Comparison of ENCODE assay signal across 9 cellular contexts in the genomic region with DNA sequence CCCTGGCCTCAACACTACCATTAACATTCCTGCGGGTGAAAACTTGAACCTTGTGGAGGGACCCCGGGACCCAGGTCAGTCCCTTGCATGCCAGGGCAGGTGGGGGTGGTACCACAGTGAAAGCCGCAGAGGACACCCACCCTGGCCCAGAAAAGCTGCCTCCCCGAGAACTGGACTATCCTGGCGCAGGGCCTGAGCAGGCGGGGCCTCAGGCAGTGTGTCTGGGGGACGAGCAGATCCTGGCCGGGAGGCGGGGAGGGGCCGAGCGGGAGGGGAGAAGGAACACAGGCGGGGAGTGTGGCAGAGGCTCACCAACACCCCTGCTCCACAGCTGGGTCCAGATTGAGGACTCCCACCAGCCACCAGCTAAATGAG. TPM values are rescaled to one million over a fixed set of nuclear protein-coding genes. Genes with fewer than 3 reads are reported as not detected.
DNase-seq lines count a peak whose midpoint lies in the region; ATAC-seq and TF ChIP-seq lines count a peak whose summit lies in the region.
"Had no signal": no experiment of that assay in that cellular context is flagged by ENCODE, and none has a peak within 500 bp of the region (broad histone marks: within the 10 kb centered on the region; RNA-seq: fewer than 3 reads in every experiment).

No MANE protein-coding gene starts in this region.

- no peak overlapping the region for H3K4me3 Mint-ChIP-seq in activated T-cell treated with anti-CD3 and anti-CD28 coated beads, Interleukin-2, amount 50 U/mL, for 4 hours

- no peak for ATAC-seq in activated T-cell treated with anti-CD3 and anti-CD28 coated beads, Interleukin-2, amount 50 U/mL, for 4 hours
- ATAC-seq in HG03025 (IDR thresholded peaks at IDR 0.05; ENCODE audit: low FRiP score, unreplicated experiment) (no peak), HG03378 (IDR thresholded peaks at IDR 0.05; ENCODE audit: unreplicated experiment) (no peak), HG03460 (IDR thresholded peaks at IDR 0.05; ENCODE audit: unreplicated experiment) (no peak)

- peak overlapping the region; percentile 16; the same call in 1 of the 2 replicates for H2AFZ ChIP-seq in OCI-LY7 (ENCODE audit: low read length)
- peak overlapping the region; percentile 92 for H2AFZ ChIP-seq in neuronal stem cell (ENCODE audit: low read length)

- H2BK5ac ChIP-seq in neuronal stem cell (ENCODE audit: low read length) = peak overlapping the region; percentile 66

- H3K9me3 ChIP-seq in BLaER1 treated with 17β-estradiol and CSF1 and Interleukin-3, amounts not matched to agents 10 nM and 100 nM (replicated peaks in 1 of 11) = no peaks in the 10 kb centered on the region
- H3K9me3 ChIP-seq in OCI-LY7 (ENCODE audit: low read length) = no peaks in the 10 kb centered on the region
- peaks cover 0 to 2% of the 10 kb centered on the region in 2 donors for H3K9me3 ChIP-seq in neuronal stem cell (replicated peaks in 1 of 2; ENCODE audit: control insufficient read depth in 2 of 2, insufficient read depth in 1 of 2, low read depth in 1 of 2, low read length in 2 of 2)

- CTCF ChIA-PET in OCI-LY7 (lab: Charles Lee; ENCODE audit: unreplicated experiment) = no interaction called here

- H2AK5ac ChIP-seq in neuronal stem cell (ENCODE audit: low read depth, low read length) = no peak overlapping the region

- H3K18ac ChIP-seq in neuronal stem cell (ENCODE audit: low read length) = peak overlapping the region; percentile 72

- peak overlapping the region; percentile 74 to 95 (median 88) for H3K4me2 ChIP-seq in BLaER1 treated with 17β-estradiol and CSF1 and Interleukin-3, amounts not matched to agents 10 nM and 100 nM
- H3K4me2 ChIP-seq in OCI-LY7 (ENCODE audit: low read length) (peak overlapping the region; percentile 68), neuronal stem cell (ENCODE audit: insufficient read depth, low read length, poor library complexity, severe bottlenecking) (peak overlapping the region; percentile 49)

- H3K4me1 ChIP-seq in BLaER1 treated with 17β-estradiol and CSF1 and Interleukin-3, amounts not matched to agents 10 nM and 100 nM = peaks cover 34 to 61% (median 52%) of the 10 kb centered on the region in 10 experiments
- H3K4me1 ChIP-seq in OCI-LY7 (ENCODE audit: insufficient read depth, low read length, poor library complexity, severe bottlenecking) = peaks cover 19% of the 10 kb centered on the region
- H3K4me1 ChIP-seq in neuronal stem cell (ENCODE audit: control insufficient read depth in 2 of 2, insufficient read depth in 1 of 2, low read depth in 1 of 2, low read length in 2 of 2) = peaks cover 15 to 32% of the 10 kb centered on the region in 2 donors

- TF ChIP-seq CTCF in OCI-LY7 (conservative IDR thresholded peaks at IDR 0.05; ENCODE audit: low read length) (no peak), foreskin fibroblast (IDR thresholded peaks at IDR 0.05; ENCODE audit: low read depth, low read length) (no peak)

- H3K27ac ChIP-seq in BLaER1 treated with 17β-estradiol and CSF1 and Interleukin-3, amounts not matched to agents 10 nM and 100 nM = no peak overlapping the region
- H3K27ac ChIP-seq in OCI-LY7 (ENCODE audit: low read depth, low read length, poor library complexity, severe bottlenecking) = no peak overlapping the region
- no peak overlapping the region for H3K27ac ChIP-seq in neuronal stem cell (replicated peaks; ENCODE audit: low read length)

- DNase-seq in OCI-LY7 (ENCODE audit: low spot score) = no peak
- DNase-seq in foreskin fibroblast = peak in 1 of 2 donors; percentile 86
- DNase-seq in neuronal stem cell (ENCODE audit: low spot score) = no peak
- no peak for DNase-seq in activated T-cell treated with anti-CD3 and anti-CD28 coated beads, Interleukin-2, amount 50 U/mL, for 4 hours

- POLR2A ChIA-PET in OCI-LY7 (lab: Charles Lee) = interaction anchor here (0.5 kb wide), 1 partner anchor 86 kb away, joined by 6 read pairs; no protein-coding TSS in a partner anchor

- H3K4me1 Mint-ChIP-seq in activated T-cell treated with anti-CD3 and anti-CD28 coated beads, Interleukin-2, amount 50 U/mL, for 4 hours (ENCODE audit: low read depth) = no peaks in the 10 kb centered on the region

- no peak overlapping the region for H4K91ac ChIP-seq in neuronal stem cell (ENCODE audit: low read depth, low read length, poor library complexity)

- no peaks in the 10 kb centered on the region for H3K79me1 ChIP-seq in neuronal stem cell (ENCODE audit: low read depth, low read length)

- H3K9ac ChIP-seq in BLaER1 treated with 17β-estradiol and CSF1 and Interleukin-3, amounts not matched to agents 10 nM and 100 nM = peak overlapping the region in 6 of 11 experiments; percentile 38 to 63 (median 50); a peak in 7 of 22 replicates
- H3K9ac ChIP-seq in neuronal stem cell (ENCODE audit: low read depth, low read length, poor library complexity) = no peak overlapping the region

- no CpG with 5 or more reads among the region's 12 CpGs for WGBS in neuronal stem cell (ENCODE audit: extremely low coverage in 2 of 2, insufficient read length in 2 of 2, insufficient replicate concordance in 1 of 2), 2 donors

- H4K8ac ChIP-seq in neuronal stem cell (ENCODE audit: low read depth, low read length) = no peak overlapping the region

- H3K9me2 ChIP-seq in OCI-LY7 (ENCODE audit: insufficient read depth, low read length) = no peaks in the 10 kb centered on the region

- peaks cover 0 to 26% (median 0%) of the 10 kb centered on the region in 11 experiments; a peak in 5 of 22 replicates for H3K27me3 ChIP-seq in BLaER1 treated with 17β-estradiol and CSF1 and Interleukin-3, amounts not matched to agents 10 nM and 100 nM
- H3K27me3 ChIP-seq in neuronal stem cell (ENCODE audit: control insufficient read depth in 3 of 3, insufficient read depth in 3 of 3, low read depth in 1 of 3, low read length in 3 of 3) = peaks cover 0 to 81% (median 9%) of the 10 kb centered on the region in 3 experiments

- no peak overlapping the region for H2BK120ac ChIP-seq in neuronal stem cell (ENCODE audit: low read depth, low read length)

- H3K36me3 Mint-ChIP-seq in activated T-cell treated with anti-CD3 and anti-CD28 coated beads, Interleukin-2, amount 50 U/mL, for 4 hours (ENCODE audit: insufficient read depth) = no peaks in the 10 kb centered on the region

- H3K23ac ChIP-seq in neuronal stem cell (ENCODE audit: low read depth, low read length, poor library complexity) = no peak overlapping the region

- H2BK12ac ChIP-seq in neuronal stem cell (ENCODE audit: low read length) = peak overlapping the region; percentile 59

- H3K9me3 Mint-ChIP-seq in activated T-cell treated with anti-CD3 and anti-CD28 coated beads, Interleukin-2, amount 50 U/mL, for 4 hours = no peaks in the 10 kb centered on the region

- peak overlapping the region in 7 of 10 experiments; percentile 12 to 50 (median 27); a peak in 7 of 20 replicates for H3K4me3 ChIP-seq in BLaER1 treated with 17β-estradiol and CSF1 and Interleukin-3, amounts not matched to agents 10 nM and 100 nM
- H3K4me3 ChIP-seq in OCI-LY7 (ENCODE audit: low read depth, low read length, poor library complexity, severe bottlenecking) (peak overlapping the region; percentile 28), foreskin fibroblast (ENCODE audit: low read depth in 1 of 2, low read length in 2 of 2) (peak overlapping the region; percentile 40 to 57), neuronal stem cell (ENCODE audit: low read length in 2 of 2) (peak overlapping the region in 1 of 2 donors; percentile 45)
- H3K4me3 ChIP-seq: GM12878 had no signal

- peaks cover 25% of the 10 kb centered on the region for H3K27me3 Mint-ChIP-seq in activated T-cell treated with anti-CD3 and anti-CD28 coated beads, Interleukin-2, amount 50 U/mL, for 4 hours (ENCODE audit: low read depth)

- no TSS peak for BruUV-seq in OCI-LY7 (replicated peaks; lab: Mats Ljungman, UMichigan)

- peaks cover 0 to 25% (median 0%) of the 10 kb centered on the region in 11 experiments; a peak in 3 of 22 replicates for H4K20me1 ChIP-seq in BLaER1 treated with 17β-estradiol and CSF1 and Interleukin-3, amounts not matched to agents 10 nM and 100 nM
- H4K20me1 ChIP-seq in OCI-LY7 (ENCODE audit: insufficient read depth, low read length) = no peaks in the 10 kb centered on the region

- no peak overlapping the region for H3K4ac ChIP-seq in neuronal stem cell (ENCODE audit: low read length)

- no peaks in the 10 kb centered on the region for H3K36me3 ChIP-seq in BLaER1 treated with 17β-estradiol and CSF1 and Interleukin-3, amounts not matched to agents 10 nM and 100 nM
- H3K36me3 ChIP-seq in OCI-LY7 (ENCODE audit: insufficient read depth, low read length) (no peaks in the 10 kb centered on the region), neuronal stem cell (replicated peaks in 1 of 2; ENCODE audit: control insufficient read depth in 2 of 2, insufficient read depth in 2 of 2, low read length in 2 of 2) (no peaks in the 10 kb centered on the region)

- no peaks in the 10 kb centered on the region for H3K79me2 ChIP-seq in OCI-LY7 (ENCODE audit: insufficient read depth, low read depth, low read length)

- no peak overlapping the region for H2BK15ac ChIP-seq in neuronal stem cell (ENCODE audit: low read length)

- intact Hi-C loops in OCI-LY7 (cut with micrococcal nuclease; ENCODE audit: unreplicated experiment) = loop anchor here (2.0 kb wide), 1 partner anchor 71 kb away; no protein-coding TSS in a partner anchor

- no peak overlapping the region for H3K14ac ChIP-seq in neuronal stem cell (ENCODE audit: low read length)

RNA-seq across cellular contexts. Expression of a gene that starts 10.0 kb away (rescaled TPM):
- 0.21 TPM in 1 of 2 replicates, not detected in the other for total RNA-seq in OCI-LY7 (2014; rRNA removed; shearing (Covaris generic))
- total RNA-seq in OCI-LY7 (2022) = 0.09 and 0.61 TPM in 2 replicates
- 0.43 TPM for polyA plus RNA-seq in neuronal stem cell (2013, experiment 1 of 2)
- 0.46 TPM for polyA plus RNA-seq in neuronal stem cell (2013, experiment 2 of 2)
- under 1 TPM; under 0.01 to 0.08 (median 0.05) TPM for total RNA-seq in activated T-cell treated with anti-CD3 and anti-CD28 coated beads, Interleukin-2, amount 50 U/mL, for 4 hours

RNA-seq across cellular contexts. Expression of a gene that starts 17.4 kb away (rescaled TPM):
- 0.08 and 0.82 TPM in 2 replicates for total RNA-seq in OCI-LY7 (2014; rRNA removed; shearing (Covaris generic))
- 1.2 TPM in 1 of 2 replicates, not detected in the other for total RNA-seq in OCI-LY7 (2022)
- 6.1 TPM for polyA plus RNA-seq in neuronal stem cell (2013, experiment 1 of 2)
- polyA plus RNA-seq in neuronal stem cell (2013, experiment 2 of 2) = 6.0 TPM
- 1 to 10 TPM; 2.9 to 3.8 (median 3.3) TPM for total RNA-seq in activated T-cell treated with anti-CD3 and anti-CD28 coated beads, Interleukin-2, amount 50 U/mL, for 4 hours

RNA-seq across cellular contexts. Expression of a gene that starts 43.5 kb away (rescaled TPM):
- 0.66 TPM in 1 of 2 replicates, not detected in the other for total RNA-seq in OCI-LY7 (2014; rRNA removed; shearing (Covaris generic))
- total RNA-seq in OCI-LY7 (2022) = 3.7 and 5.1 TPM in 2 replicates
- 0.04 TPM for polyA plus RNA-seq in neuronal stem cell (2013, experiment 1 of 2)
- 0.03 TPM for polyA plus RNA-seq in neuronal stem cell (2013, experiment 2 of 2)
- under 1 TPM in 1 of 3 donors, not detected in 2; 0.08 TPM for total RNA-seq in activated T-cell treated with anti-CD3 and anti-CD28 coated beads, Interleukin-2, amount 50 U/mL, for 4 hours

RNA-seq across cellular contexts. Expression of a gene that starts 52.7 kb away (rescaled TPM):
- total RNA-seq in OCI-LY7 (2014; rRNA removed; shearing (Covaris generic)) = 109 and 110 TPM in 2 replicates
- 74.0 and 79.5 TPM in 2 replicates for total RNA-seq in OCI-LY7 (2022)
- polyA plus RNA-seq in neuronal stem cell (2013, experiment 1 of 2) = 46.0 TPM
- 45.5 TPM for polyA plus RNA-seq in neuronal stem cell (2013, experiment 2 of 2)
- 10 to 100 TPM; 55.1 to 72.2 (median 58.3) TPM for total RNA-seq in activated T-cell treated with anti-CD3 and anti-CD28 coated beads, Interleukin-2, amount 50 U/mL, for 4 hours
